Comparison of ENCODE assay signal across 15 cellular contexts in the genomic region with DNA sequence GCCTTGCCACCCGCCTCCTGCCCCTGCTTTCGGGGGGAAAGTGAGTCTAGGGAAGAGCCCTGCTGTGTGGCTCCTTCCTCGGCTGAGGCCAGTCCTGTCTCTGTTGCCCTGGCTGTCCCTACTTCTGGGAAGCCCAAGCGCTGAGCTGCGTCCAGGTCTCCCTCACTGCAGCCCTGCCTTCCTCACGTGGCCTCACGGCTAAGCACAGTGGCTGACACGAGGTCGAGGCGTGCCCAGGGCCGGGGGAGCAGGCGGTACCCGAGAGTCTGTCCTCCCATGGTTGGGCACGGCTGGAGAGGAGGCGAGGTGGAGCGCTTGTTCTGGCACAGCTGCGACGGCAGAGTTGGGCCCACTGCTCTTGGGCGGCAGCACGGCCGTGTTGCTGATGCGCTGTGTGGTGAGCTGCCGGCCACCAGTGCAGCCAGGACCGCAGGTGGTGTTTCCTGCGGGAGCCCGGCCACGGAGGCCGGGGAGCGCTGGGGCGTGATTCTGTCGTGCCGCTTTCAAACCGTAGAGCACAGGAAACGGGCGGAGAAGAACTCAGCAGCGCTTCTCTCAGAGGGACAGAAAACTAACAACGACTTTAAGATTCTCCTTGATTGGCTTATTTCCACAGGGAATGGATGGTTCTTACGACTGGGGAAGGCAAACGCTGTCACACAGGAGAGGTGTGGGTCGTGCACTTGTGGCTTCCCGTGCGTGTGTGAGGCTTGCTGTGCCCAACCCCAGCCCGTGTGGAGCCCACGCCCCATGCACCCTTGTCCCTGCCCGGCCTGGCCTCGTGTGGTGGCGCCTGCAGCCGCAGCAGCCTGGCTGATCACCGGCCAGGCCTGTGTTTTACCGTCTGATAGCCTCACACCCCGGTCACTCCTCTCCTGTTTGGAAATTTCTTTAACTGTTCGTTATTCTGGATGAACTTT. TPM values are rescaled to one million over a fixed set of nuclear protein-coding genes. Genes with fewer than 3 reads are reported as not detected.
DNase-seq lines count a peak whose midpoint lies in the region; ATAC-seq, FAIRE-seq and TF ChIP-seq lines count a peak whose summit lies in the region.
"Had no signal": no experiment of that assay in that cellular context is flagged by ENCODE, and none has a peak within 500 bp of the region (broad histone marks: within the 10 kb centered on the region; RNA-seq: fewer than 3 reads in every experiment).

No MANE protein-coding gene starts in this region.

- H3K4me1 Mint-ChIP-seq in MCF 10A (ENCODE audit: insufficient read depth, unreplicated experiment), result peaks cover 9% of the 10 kb centered on the region

- no TSS peak for BruUV-seq in MCF 10A (replicated peaks; lab: Mats Ljungman, UMichigan)

- H3K27ac ChIP-seq in breast epithelium (peak overlapping the region in 1 of 2 donors; percentile 83), kidney (ENCODE audit: low read depth in 2 of 2, low read length in 2 of 2) (no peak overlapping the region), upper lobe of left lung (peak overlapping the region in 3 of 4 donors; percentile 2 to 69 (median 4))
- H3K27ac ChIP-seq: SJCRH30 had no signal

- H3K4me1 ChIP-seq in breast epithelium (peaks cover 6 to 7% of the 10 kb centered on the region in 2 donors), kidney (ENCODE audit: control insufficient read depth in 1 of 2, insufficient read depth in 1 of 2, low read depth in 1 of 2, low read length in 2 of 2) (peaks cover 19 to 24% of the 10 kb centered on the region in 2 donors), upper lobe of left lung (peaks cover 22 to 42% (median 35%) of the 10 kb centered on the region in 4 donors)

- peaks cover 67% of the 10 kb centered on the region for H3K36me3 Mint-ChIP-seq in MCF 10A (ENCODE audit: insufficient read depth, unreplicated experiment)
- H3K36me3 Mint-ChIP-seq in activated naive CD4-positive, alpha-beta T cell treated with anti-CD3 and anti-CD28 coated beads, Interleukin-2, amount 50 U/mL, for 72 hours, result peaks cover 15% of the 10 kb centered on the region in 2 donors

- WGBS in upper lobe of left lung, 2 donors, result 85% methylated on average over 43 to 52 of the region's 52 CpGs

- CTCF ChIA-PET in MCF 10A (lab: Yijun Ruan, JAX), result no interaction called here

- POLR2A ChIA-PET in MCF 10A (lab: Yijun Ruan, JAX), result interaction anchor here (1.4 to 2.7 kb wide), 2 partner anchors 11 to 18 kb away, joined by 6 to 13 read pairs; no protein-coding TSS in a partner anchor

- no peak overlapping the region for H3K4me3 Mint-ChIP-seq in MCF 10A (ENCODE audit: unreplicated experiment)

- no peak overlapping the region for H3K27ac Mint-ChIP-seq in MCF 10A (ENCODE audit: low read depth, unreplicated experiment)
- peak overlapping the region; percentile 22 to 41 for H3K27ac Mint-ChIP-seq in activated naive CD4-positive, alpha-beta T cell treated with anti-CD3 and anti-CD28 coated beads, Interleukin-2, amount 50 U/mL, for 72 hours

- peak; percentile 15 to 17 for ATAC-seq in activated naive CD4-positive, alpha-beta T cell treated with anti-CD3 and anti-CD28 coated beads, Interleukin-2, amount 50 U/mL, for 72 hours
- no peak for ATAC-seq in upper lobe of left lung (ENCODE audit: low FRiP score in 2 of 2)
- ATAC-seq in GM21723 (IDR thresholded peaks at IDR 0.05; ENCODE audit: unreplicated experiment), result no peak
- ATAC-seq in GM21526 (IDR thresholded peaks at IDR 0.05; ENCODE audit: low FRiP score, unreplicated experiment), result no peak
- no peak for ATAC-seq in HG02759 (IDR thresholded peaks at IDR 0.05; ENCODE audit: unreplicated experiment)
- ATAC-seq: HCT116 had no signal

- DNase-seq in breast epithelium (ENCODE audit: low spot score in 2 of 2) (no peak), MCF 10A (ENCODE audit: unreplicated experiment) (no peak), kidney (peak; percentile 77), upper lobe of left lung (peak in 1 of 2 donors; percentile 80)
- DNase-seq in activated naive CD4-positive, alpha-beta T cell treated with anti-CD3 and anti-CD28 coated beads, Interleukin-2, amount 50 U/mL, for 72 hours (ENCODE audit: low spot score in 2 of 2), result no peak
- DNase-seq: activated effector memory CD4-positive, alpha-beta T cell treated with anti-CD3 and anti-CD28 coated beads, Interleukin-2, amount 50 U/mL, for 16 hours; EL; kidney glomerular epithelial cell; NCI-H774; SJCRH30; stimulated activated CD4-positive, alpha-beta T cell treated with anti-CD3 and anti-CD28 coated beads, Interleukin-12 subunit alpha, Interleukin-12 subunit beta, amount 100 ng/mL, for 4 hours had no signal

- no peak overlapping the region for H3K9ac ChIP-seq in kidney (ENCODE audit: low read length in 2 of 2)

- H3K36me3 ChIP-seq in breast epithelium (peaks cover 4% of the 10 kb centered on the region), kidney (ENCODE audit: control insufficient read depth in 1 of 2, insufficient read depth in 2 of 2, low read length in 2 of 2) (peaks cover 10 to 26% of the 10 kb centered on the region in 2 donors), upper lobe of left lung (peaks cover 11 to 40% (median 36%) of the 10 kb centered on the region in 4 donors)

- intact Hi-C loops in breast epithelium (cut with DNase I; ENCODE audit: low total_unique reads) (no loop called here), MCF 10A (cut with micrococcal nuclease) (no loop called here), kidney (cut with DNase I) (no loop called here)

- TF ChIP-seq EP300 in upper lobe of left lung (IDR thresholded peaks at IDR 0.05), result no peak

- H3K9me3 ChIP-seq in breast epithelium (no peaks in the 10 kb centered on the region), kidney (ENCODE audit: control insufficient read depth in 1 of 2, low read length in 2 of 2) (no peaks in the 10 kb centered on the region), upper lobe of left lung (no peaks in the 10 kb centered on the region)
- H3K9me3 ChIP-seq: SJCRH30 had no signal

- H3K9me3 Mint-ChIP-seq in MCF 10A (ENCODE audit: unreplicated experiment), result no peaks in the 10 kb centered on the region
- H3K9me3 Mint-ChIP-seq in activated naive CD4-positive, alpha-beta T cell treated with anti-CD3 and anti-CD28 coated beads, Interleukin-2, amount 50 U/mL, for 72 hours, result no peaks in the 10 kb centered on the region

- TF ChIP-seq POLR2A in breast epithelium (IDR thresholded peaks at IDR 0.05) (no peak), upper lobe of left lung (IDR thresholded peaks at IDR 0.05) (no peak)

- H3K4me3 ChIP-seq in breast epithelium (peak overlapping the region in 2 of 3 donors; percentile 50 to 69), kidney (ENCODE audit: low read length in 2 of 2) (no peak overlapping the region), upper lobe of left lung (no peak overlapping the region)
- H3K4me3 ChIP-seq: SJCRH30 had no signal

- no peaks in the 10 kb centered on the region for H3K27me3 Mint-ChIP-seq in MCF 10A (ENCODE audit: insufficient read depth, unreplicated experiment)

- TF ChIP-seq CTCF in breast epithelium (IDR thresholded peaks at IDR 0.05) (no peak), MCF 10A (IDR thresholded peaks at IDR 0.05; ENCODE audit: unreplicated experiment) (no peak), kidney (IDR thresholded peaks at IDR 0.05; ENCODE audit: borderline replicate concordance, extremely low read depth, insufficient read depth) (no peak), upper lobe of left lung (IDR thresholded peaks at IDR 0.05) (no peak)

- FAIRE-seq in kidney (lab: Jason Lieb, UNC), result no peak

- H3K27me3 ChIP-seq in breast epithelium (no peaks in the 10 kb centered on the region), upper lobe of left lung (no peaks in the 10 kb centered on the region)
- H3K27me3 ChIP-seq: SJCRH30 had no signal

RNA-seq across cellular contexts. Expression of a gene that starts 21.4 kb away (rescaled TPM):
- total RNA-seq in breast epithelium (10 to 100 TPM; 49.9 to 76.7 (median 62.3) TPM), MCF 10A (2022) (78.8 and 89.6 TPM in 2 replicates), kidney (75.2 TPM), upper lobe of left lung (100 to 1,000 TPM in 1 of 6 donors, 10 to 100 TPM in 5; 58.5 to 289 (median 73.0) TPM)
- total RNA-seq in activated naive CD4-positive, alpha-beta T cell treated with anti-CD3 and anti-CD28 coated beads, Interleukin-2, amount 50 U/mL, for 72 hours, result 10 to 100 TPM; 42.8 to 50.1 TPM
- 65.0 TPM for polyA plus RNA-seq in kidney (ENCODE audit: insufficient read depth, low read depth, low replicate concordance)

RNA-seq across cellular contexts. Expression of a gene that starts 36.0 kb away (rescaled TPM):
- total RNA-seq in breast epithelium (10 to 100 TPM; 13.9 to 22.9 (median 14.3) TPM), MCF 10A (2022) (41.1 and 43.6 TPM in 2 replicates), kidney (32.5 TPM), upper lobe of left lung (100 to 1,000 TPM in 1 of 6 donors, 10 to 100 TPM in 5; 15.2 to 138 (median 46.5) TPM)
- total RNA-seq in activated naive CD4-positive, alpha-beta T cell treated with anti-CD3 and anti-CD28 coated beads, Interleukin-2, amount 50 U/mL, for 72 hours, result 10 to 100 TPM; 19.1 to 23.8 TPM
- 5.2 TPM for polyA plus RNA-seq in kidney (ENCODE audit: insufficient read depth, low read depth, low replicate concordance)

Comparison
In these comparisons a context has a peak if more than half of its experiments do, and no peak if none do; other contexts are left out.
1. H3K27ac ChIP-seq: peak in upper lobe of left lung (3 of 4); none in kidney (0 of 2).
2. H3K4me3 ChIP-seq: peak in breast epithelium (2 of 3); none in kidney (0 of 2) and upper lobe of left lung (0 of 4).
3. ATAC-seq: peak in activated naive CD4-positive, alpha-beta T cell treated with anti-CD3 and anti-CD28 coated beads, Interleukin-2, amount 50 U/mL, for 72 hours (2 of 2); none in upper lobe of left lung (0 of 2), GM21723 (single experiment), GM21526 (single experiment) and HG02759 (single experiment).